Comparison of ENCODE assay signal across 1 cellular context in the genomic region with DNA sequence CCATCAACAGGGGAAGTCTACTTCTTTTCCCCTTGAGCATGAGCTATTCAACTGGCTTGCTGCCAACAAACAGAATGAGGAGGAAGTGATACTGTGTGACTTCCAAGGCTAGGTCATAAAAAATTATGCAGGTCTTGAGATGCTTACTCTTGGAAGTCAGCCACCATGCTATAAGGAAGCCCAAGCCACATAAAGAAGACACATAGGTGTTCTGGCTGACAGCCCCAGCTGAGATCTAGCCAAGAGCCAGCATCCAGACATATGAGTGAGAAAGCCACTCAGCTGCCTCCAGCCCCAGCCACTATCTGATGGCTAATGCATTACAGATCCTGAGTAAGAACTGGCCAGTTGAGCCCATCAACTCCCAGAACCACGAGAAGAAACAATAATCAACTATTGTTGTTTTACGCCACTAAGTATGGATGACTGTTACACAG.
TF ChIP-seq lines count a peak whose summit lies in the region.

No MANE protein-coding gene starts in this region.

TF ChIP-seq in GM12878, 131 proteins besides CTCF, POLR2A, EP300 and RAD21 (continued from another document):
- TF ChIP-seq, protein P1, sequence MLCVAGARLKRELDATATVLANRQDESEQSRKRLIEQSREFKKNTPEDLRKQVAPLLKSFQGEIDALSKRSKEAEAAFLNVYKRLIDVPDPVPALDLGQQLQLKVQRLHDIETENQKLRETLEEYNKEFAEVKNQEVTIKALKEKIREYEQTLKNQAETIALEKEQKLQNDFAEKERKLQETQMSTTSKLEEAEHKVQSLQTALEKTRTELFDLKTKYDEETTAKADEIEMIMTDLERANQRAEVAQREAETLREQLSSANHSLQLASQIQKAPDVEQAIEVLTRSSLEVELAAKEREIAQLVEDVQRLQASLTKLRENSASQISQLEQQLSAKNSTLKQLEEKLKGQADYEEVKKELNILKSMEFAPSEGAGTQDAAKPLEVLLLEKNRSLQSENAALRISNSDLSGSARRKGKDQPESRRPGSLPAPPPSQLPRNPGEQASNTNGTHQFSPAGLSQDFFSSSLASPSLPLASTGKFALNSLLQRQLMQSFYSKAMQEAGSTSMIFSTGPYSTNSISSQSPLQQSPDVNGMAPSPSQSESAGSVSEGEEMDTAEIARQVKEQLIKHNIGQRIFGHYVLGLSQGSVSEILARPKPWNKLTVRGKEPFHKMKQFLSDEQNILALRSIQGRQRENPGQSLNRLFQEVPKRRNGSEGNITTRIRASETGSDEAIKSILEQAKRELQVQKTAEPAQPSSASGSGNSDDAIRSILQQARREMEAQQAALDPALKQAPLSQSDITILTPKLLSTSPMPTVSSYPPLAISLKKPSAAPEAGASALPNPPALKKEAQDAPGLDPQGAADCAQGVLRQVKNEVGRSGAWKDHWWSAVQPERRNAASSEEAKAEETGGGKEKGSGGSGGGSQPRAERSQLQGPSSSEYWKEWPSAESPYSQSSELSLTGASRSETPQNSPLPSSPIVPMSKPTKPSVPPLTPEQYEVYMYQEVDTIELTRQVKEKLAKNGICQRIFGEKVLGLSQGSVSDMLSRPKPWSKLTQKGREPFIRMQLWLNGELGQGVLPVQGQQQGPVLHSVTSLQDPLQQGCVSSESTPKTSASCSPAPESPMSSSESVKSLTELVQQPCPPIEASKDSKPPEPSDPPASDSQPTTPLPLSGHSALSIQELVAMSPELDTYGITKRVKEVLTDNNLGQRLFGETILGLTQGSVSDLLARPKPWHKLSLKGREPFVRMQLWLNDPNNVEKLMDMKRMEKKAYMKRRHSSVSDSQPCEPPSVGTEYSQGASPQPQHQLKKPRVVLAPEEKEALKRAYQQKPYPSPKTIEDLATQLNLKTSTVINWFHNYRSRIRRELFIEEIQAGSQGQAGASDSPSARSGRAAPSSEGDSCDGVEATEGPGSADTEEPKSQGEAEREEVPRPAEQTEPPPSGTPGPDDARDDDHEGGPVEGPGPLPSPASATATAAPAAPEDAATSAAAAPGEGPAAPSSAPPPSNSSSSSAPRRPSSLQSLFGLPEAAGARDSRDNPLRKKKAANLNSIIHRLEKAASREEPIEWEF (IDR thresholded peaks at IDR 0.05; ENCODE audit: insufficient replicate concordance, low read depth, low read length) = no peak
- TF ChIP-seq POLR2AphosphoS5 (IDR thresholded peaks at IDR 0.05; ENCODE audit: low read length) = no peak
- TF ChIP-seq YBX1 (IDR thresholded peaks at IDR 0.05) = no peak
- no peak for TF ChIP-seq CBX3 (IDR thresholded peaks at IDR 0.05; ENCODE audit: borderline replicate concordance, low read depth)
- TF ChIP-seq SUZ12 (IDR thresholded peaks at IDR 0.05; ENCODE audit: unreplicated experiment) = no peak
- TF ChIP-seq RCOR1 (conservative IDR thresholded peaks at IDR 0.05; ENCODE audit: low read depth, low read length) = no peak
- TF ChIP-seq, protein P2, sequence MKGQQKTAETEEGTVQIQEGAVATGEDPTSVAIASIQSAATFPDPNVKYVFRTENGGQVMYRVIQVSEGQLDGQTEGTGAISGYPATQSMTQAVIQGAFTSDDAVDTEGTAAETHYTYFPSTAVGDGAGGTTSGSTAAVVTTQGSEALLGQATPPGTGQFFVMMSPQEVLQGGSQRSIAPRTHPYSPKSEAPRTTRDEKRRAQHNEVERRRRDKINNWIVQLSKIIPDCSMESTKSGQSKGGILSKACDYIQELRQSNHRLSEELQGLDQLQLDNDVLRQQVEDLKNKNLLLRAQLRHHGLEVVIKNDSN (IDR thresholded peaks at IDR 0.05; ENCODE audit: borderline replicate concordance, extremely low read length, insufficient read depth, low read depth, low read length) = no peak
- TF ChIP-seq RFX5 (IDR thresholded peaks at IDR 0.05; ENCODE audit: low read depth, low read length) = no peak
- TF ChIP-seq CBX5 (IDR thresholded peaks at IDR 0.05; ENCODE audit: low read depth) = no peak; the same call in 1 of the 2 replicates
- no peak for TF ChIP-seq HDAC2 (IDR thresholded peaks at IDR 0.05)
- TF ChIP-seq NFXL1 (IDR thresholded peaks at IDR 0.05; ENCODE audit: borderline replicate concordance) = no peak
- no peak for TF ChIP-seq PAX8 (IDR thresholded peaks at IDR 0.05)
- peak; percentile 28; the same call in 1 of the 2 replicates for TF ChIP-seq IKZF1 (conservative IDR thresholded peaks at IDR 0.05)
- TF ChIP-seq, protein P3, sequence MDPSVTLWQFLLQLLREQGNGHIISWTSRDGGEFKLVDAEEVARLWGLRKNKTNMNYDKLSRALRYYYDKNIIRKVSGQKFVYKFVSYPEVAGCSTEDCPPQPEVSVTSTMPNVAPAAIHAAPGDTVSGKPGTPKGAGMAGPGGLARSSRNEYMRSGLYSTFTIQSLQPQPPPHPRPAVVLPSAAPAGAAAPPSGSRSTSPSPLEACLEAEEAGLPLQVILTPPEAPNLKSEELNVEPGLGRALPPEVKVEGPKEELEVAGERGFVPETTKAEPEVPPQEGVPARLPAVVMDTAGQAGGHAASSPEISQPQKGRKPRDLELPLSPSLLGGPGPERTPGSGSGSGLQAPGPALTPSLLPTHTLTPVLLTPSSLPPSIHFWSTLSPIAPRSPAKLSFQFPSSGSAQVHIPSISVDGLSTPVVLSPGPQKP (IDR thresholded peaks at IDR 0.05; ENCODE audit: low read depth, low read length) = no peak
- TF ChIP-seq MEF2B (IDR thresholded peaks at IDR 0.05; ENCODE audit: partially characterized antibody, poor library complexity, severe bottlenecking) = no peak
- no peak for TF ChIP-seq CHD1 (IDR thresholded peaks at IDR 0.05; ENCODE audit: low read depth, low read length)
- TF ChIP-seq, protein P4, sequence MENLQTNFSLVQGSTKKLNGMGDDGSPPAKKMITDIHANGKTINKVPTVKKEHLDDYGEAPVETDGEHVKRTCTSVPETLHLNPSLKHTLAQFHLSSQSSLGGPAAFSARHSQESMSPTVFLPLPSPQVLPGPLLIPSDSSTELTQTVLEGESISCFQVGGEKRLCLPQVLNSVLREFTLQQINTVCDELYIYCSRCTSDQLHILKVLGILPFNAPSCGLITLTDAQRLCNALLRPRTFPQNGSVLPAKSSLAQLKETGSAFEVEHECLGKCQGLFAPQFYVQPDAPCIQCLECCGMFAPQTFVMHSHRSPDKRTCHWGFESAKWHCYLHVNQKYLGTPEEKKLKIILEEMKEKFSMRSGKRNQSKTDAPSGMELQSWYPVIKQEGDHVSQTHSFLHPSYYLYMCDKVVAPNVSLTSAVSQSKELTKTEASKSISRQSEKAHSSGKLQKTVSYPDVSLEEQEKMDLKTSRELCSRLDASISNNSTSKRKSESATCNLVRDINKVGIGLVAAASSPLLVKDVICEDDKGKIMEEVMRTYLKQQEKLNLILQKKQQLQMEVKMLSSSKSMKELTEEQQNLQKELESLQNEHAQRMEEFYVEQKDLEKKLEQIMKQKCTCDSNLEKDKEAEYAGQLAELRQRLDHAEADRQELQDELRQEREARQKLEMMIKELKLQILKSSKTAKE (IDR thresholded peaks at IDR 0.05; ENCODE audit: low read depth, poor library complexity, severe bottlenecking) = peak; percentile 44
- TF ChIP-seq, protein P5, sequence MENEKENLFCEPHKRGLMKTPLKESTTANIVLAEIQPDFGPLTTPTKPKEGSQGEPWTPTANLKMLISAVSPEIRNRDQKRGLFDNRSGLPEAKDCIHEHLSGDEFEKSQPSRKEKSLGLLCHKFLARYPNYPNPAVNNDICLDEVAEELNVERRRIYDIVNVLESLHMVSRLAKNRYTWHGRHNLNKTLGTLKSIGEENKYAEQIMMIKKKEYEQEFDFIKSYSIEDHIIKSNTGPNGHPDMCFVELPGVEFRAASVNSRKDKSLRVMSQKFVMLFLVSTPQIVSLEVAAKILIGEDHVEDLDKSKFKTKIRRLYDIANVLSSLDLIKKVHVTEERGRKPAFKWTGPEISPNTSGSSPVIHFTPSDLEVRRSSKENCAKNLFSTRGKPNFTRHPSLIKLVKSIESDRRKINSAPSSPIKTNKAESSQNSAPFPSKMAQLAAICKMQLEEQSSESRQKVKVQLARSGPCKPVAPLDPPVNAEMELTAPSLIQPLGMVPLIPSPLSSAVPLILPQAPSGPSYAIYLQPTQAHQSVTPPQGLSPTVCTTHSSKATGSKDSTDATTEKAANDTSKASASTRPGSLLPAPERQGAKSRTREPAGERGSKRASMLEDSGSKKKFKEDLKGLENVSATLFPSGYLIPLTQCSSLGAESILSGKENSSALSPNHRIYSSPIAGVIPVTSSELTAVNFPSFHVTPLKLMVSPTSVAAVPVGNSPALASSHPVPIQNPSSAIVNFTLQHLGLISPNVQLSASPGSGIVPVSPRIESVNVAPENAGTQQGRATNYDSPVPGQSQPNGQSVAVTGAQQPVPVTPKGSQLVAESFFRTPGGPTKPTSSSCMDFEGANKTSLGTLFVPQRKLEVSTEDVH (IDR thresholded peaks at IDR 0.05; ENCODE audit: low read depth, partially characterized antibody) = no peak
- TF ChIP-seq KDM1A (IDR thresholded peaks at IDR 0.05; ENCODE audit: borderline replicate concordance) = no peak
- no peak for TF ChIP-seq JUND (IDR thresholded peaks at IDR 0.05; ENCODE audit: low read depth, low read length)
- no peak for TF ChIP-seq GATAD2B (conservative IDR thresholded peaks at IDR 0.05; ENCODE audit: low read depth)
- TF ChIP-seq HCFC1 (IDR thresholded peaks at IDR 0.05; ENCODE audit: low read length) = no peak
- no peak for TF ChIP-seq SIX5 (IDR thresholded peaks at IDR 0.05; ENCODE audit: low read depth, low read length, severe bottlenecking)
- no peak for TF ChIP-seq TAF1 (IDR thresholded peaks at IDR 0.05; ENCODE audit: borderline replicate concordance, low read depth, low read length)
- no peak for TF ChIP-seq SUPT20H (IDR thresholded peaks at IDR 0.05; ENCODE audit: borderline replicate concordance, control insufficient read depth, low read depth, low read length)
- no peak for TF ChIP-seq BMI1 (IDR thresholded peaks at IDR 0.05; ENCODE audit: borderline replicate concordance)
- TF ChIP-seq, protein P6, sequence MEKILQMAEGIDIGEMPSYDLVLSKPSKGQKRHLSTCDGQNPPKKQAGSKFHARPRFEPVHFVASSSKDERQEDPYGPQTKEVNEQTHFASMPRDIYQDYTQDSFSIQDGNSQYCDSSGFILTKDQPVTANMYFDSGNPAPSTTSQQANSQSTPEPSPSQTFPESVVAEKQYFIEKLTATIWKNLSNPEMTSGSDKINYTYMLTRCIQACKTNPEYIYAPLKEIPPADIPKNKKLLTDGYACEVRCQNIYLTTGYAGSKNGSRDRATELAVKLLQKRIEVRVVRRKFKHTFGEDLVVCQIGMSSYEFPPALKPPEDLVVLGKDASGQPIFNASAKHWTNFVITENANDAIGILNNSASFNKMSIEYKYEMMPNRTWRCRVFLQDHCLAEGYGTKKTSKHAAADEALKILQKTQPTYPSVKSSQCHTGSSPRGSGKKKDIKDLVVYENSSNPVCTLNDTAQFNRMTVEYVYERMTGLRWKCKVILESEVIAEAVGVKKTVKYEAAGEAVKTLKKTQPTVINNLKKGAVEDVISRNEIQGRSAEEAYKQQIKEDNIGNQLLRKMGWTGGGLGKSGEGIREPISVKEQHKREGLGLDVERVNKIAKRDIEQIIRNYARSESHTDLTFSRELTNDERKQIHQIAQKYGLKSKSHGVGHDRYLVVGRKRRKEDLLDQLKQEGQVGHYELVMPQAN (conservative IDR thresholded peaks at IDR 0.05) = no peak
- peak; percentile 76 for TF ChIP-seq YY1 (IDR thresholded peaks at IDR 0.05; ENCODE audit: low read depth, low read length)
- no peak for TF ChIP-seq TARDBP (IDR thresholded peaks at IDR 0.05; ENCODE audit: borderline replicate concordance)
- TF ChIP-seq, protein P7, sequence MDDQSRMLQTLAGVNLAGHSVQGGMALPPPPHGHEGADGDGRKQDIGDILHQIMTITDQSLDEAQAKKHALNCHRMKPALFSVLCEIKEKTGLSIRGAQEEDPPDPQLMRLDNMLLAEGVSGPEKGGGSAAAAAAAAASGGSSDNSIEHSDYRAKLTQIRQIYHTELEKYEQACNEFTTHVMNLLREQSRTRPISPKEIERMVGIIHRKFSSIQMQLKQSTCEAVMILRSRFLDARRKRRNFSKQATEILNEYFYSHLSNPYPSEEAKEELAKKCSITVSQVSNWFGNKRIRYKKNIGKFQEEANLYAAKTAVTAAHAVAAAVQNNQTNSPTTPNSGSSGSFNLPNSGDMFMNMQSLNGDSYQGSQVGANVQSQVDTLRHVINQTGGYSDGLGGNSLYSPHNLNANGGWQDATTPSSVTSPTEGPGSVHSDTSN (IDR thresholded peaks at IDR 0.05; ENCODE audit: insufficient replicate concordance, low read depth, low read length) = no peak
- no peak for TF ChIP-seq GABPA (IDR thresholded peaks at IDR 0.05; ENCODE audit: low read depth)
- TF ChIP-seq HDAC6 (IDR thresholded peaks at IDR 0.05; ENCODE audit: unreplicated experiment) = no peak
- TF ChIP-seq, protein P8, sequence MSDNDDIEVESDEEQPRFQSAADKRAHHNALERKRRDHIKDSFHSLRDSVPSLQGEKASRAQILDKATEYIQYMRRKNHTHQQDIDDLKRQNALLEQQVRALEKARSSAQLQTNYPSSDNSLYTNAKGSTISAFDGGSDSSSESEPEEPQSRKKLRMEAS (IDR thresholded peaks at IDR 0.05; ENCODE audit: low read depth, low read length) = no peak
- TF ChIP-seq, protein P9, sequence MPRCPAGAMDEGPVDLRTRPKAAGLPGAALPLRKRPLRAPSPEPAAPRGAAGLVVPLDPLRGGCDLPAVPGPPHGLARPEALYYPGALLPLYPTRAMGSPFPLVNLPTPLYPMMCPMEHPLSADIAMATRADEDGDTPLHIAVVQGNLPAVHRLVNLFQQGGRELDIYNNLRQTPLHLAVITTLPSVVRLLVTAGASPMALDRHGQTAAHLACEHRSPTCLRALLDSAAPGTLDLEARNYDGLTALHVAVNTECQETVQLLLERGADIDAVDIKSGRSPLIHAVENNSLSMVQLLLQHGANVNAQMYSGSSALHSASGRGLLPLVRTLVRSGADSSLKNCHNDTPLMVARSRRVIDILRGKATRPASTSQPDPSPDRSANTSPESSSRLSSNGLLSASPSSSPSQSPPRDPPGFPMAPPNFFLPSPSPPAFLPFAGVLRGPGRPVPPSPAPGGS (IDR thresholded peaks at IDR 0.05; ENCODE audit: borderline replicate concordance, insufficient read depth, low read depth, low read length, poor library complexity, severe bottlenecking) = no peak
- TF ChIP-seq IKZF2 (IDR thresholded peaks at IDR 0.05) = 0 out of 4 replicates have a peak, but pooled peaks of 1 of the 2 experiments have one; percentile 18
